ENCODE assay signal across 22 cellular contexts in genomic region chr1:161113915-161114314, GRCh38. TPM values are rescaled to one million over a fixed set of nuclear protein-coding genes. Genes with fewer than 3 reads are reported as not detected.
A peak's percentile ranks its signal among the peaks of the same experiment; 100 is the strongest.
DNase-seq lines count a peak whose midpoint lies in the region; ATAC-seq, FAIRE-seq and TF ChIP-seq lines count a peak whose summit lies in the region.
"Had no signal": no experiment of that assay in that cellular context is flagged by ENCODE, and none has a peak within 500 bp of the region (broad histone marks: within the 10 kb centered on the region; RNA-seq: fewer than 3 reads in every experiment).

No MANE protein-coding gene starts in this region.

- no peaks in the 10 kb centered on the region for H3K9me3 ChIP-seq in OCI-LY1 (ENCODE audit: low read length)
- no peaks in the 10 kb centered on the region for H3K9me3 ChIP-seq in astrocyte (ENCODE audit: insufficient read depth, low read depth, low read length)
- no peaks in the 10 kb centered on the region for H3K9me3 ChIP-seq in subcutaneous abdominal adipose tissue (ENCODE audit: control insufficient read depth in 5 of 5, low read length in 5 of 5)
- H3K9me3 ChIP-seq: body of pancreas, testis had no signal

- intact Hi-C loops in natural killer cell (cut with micrococcal nuclease): no loop called here

- H3K4me1 Mint-ChIP-seq in natural killer cell treated with Interleukin-12 subunit alpha and Interleukin-12 subunit beta and Interleukin-15 and Interleukin-18, amount 100 ng/mL, for 72 hours (ENCODE audit: low read depth in 2 of 2): peaks cover 44 to 55% of the 10 kb centered on the region in 2 donors
- H3K4me1 Mint-ChIP-seq in natural killer cell (peaks cover 33 to 37% of the 10 kb centered on the region in 2 donors), astrocyte (ENCODE audit: low read depth, unreplicated experiment) (peaks cover 19% of the 10 kb centered on the region)

- no peak for FAIRE-seq in astrocyte (lab: Jason Lieb, UNC)
- FAIRE-seq: D721Med, GM12892 had no signal

- no peaks in the 10 kb centered on the region for H3K9me2 ChIP-seq in OCI-LY1 (ENCODE audit: low read depth, low read length)

- H3K4me2 ChIP-seq in OCI-LY1 (ENCODE audit: low read length) (peak overlapping the region; percentile 19; the same call in 1 of the 2 replicates), astrocyte (ENCODE audit: low read length) (peak overlapping the region; percentile 86)

- H4K20me1 ChIP-seq in OCI-LY1 (ENCODE audit: insufficient read depth, low read length) (no peaks in the 10 kb centered on the region), astrocyte (ENCODE audit: insufficient read depth, low read length) (peaks cover 54% of the 10 kb centered on the region)

- H3F3A ChIP-seq in OCI-LY1 (ENCODE audit: insufficient read depth, low read length): no peaks in the 10 kb centered on the region

- H3K9ac ChIP-seq in OCI-LY1 (ENCODE audit: low read length): no peak overlapping the region; the same call in 1 of the 2 replicates
- H3K9ac ChIP-seq in astrocyte (ENCODE audit: low read length): peak overlapping the region; percentile 23
- peak overlapping the region in 1 of 5 donors; percentile 6 for H3K9ac ChIP-seq in subcutaneous abdominal adipose tissue (ENCODE audit: low read length in 5 of 5)

- no peak for DNase-seq in natural killer cell treated with Interleukin-12 subunit alpha and Interleukin-12 subunit beta and Interleukin-15 and Interleukin-18, amount 100 ng/mL, for 72 hours (ENCODE audit: low spot score)
- no peak for DNase-seq in natural killer cell
- no peak for DNase-seq in astrocyte (ENCODE audit: low read depth)
- no peak for DNase-seq in NCI-H1436 treated with DMSO at 0.1 percent for 48 hours (lab: John Stamatoyannopoulos, UW)
- no peak for DNase-seq in central memory CD4-positive, alpha-beta T cell
- DNase-seq: activated CD4-positive, alpha-beta T cell treated with anti-CD3 and anti-CD28 coated beads, Interleukin-2, amount 50 U/mL, for 4 hours; activated effector memory CD4-positive, alpha-beta T cell treated with Interleukin-2 at 50 U/mL for 16 hours; body of pancreas; GDM1; naive thymus-derived CD4-positive, alpha-beta T cell; NCI-H2081; NCI-H69; posterior cingulate gyrus; stimulated activated CD4-positive, alpha-beta T cell treated with anti-CD3 and anti-CD28 coated beads, Interleukin-4, amount 100 ng/mL, for 1 hour; testis had no signal

- peak overlapping the region; percentile 30 for H3K4me3 Mint-ChIP-seq in natural killer cell treated with Interleukin-12 subunit alpha and Interleukin-12 subunit beta and Interleukin-15 and Interleukin-18, amount 100 ng/mL, for 72 hours
- no peak overlapping the region for H3K4me3 Mint-ChIP-seq in natural killer cell
- H3K4me3 Mint-ChIP-seq in astrocyte (ENCODE audit: unreplicated experiment): no peak overlapping the region

- H3K36me3 ChIP-seq in OCI-LY1 (ENCODE audit: insufficient read depth, low read length) (peaks cover 40% of the 10 kb centered on the region), astrocyte (ENCODE audit: insufficient read depth, low read length) (peaks cover 9% of the 10 kb centered on the region), subcutaneous abdominal adipose tissue (ENCODE audit: control insufficient read depth in 5 of 5, insufficient read depth in 5 of 5, low read length in 5 of 5) (peaks cover 0 to 15% (median 6%) of the 10 kb centered on the region in 5 donors)

- H3K27ac Mint-ChIP-seq in natural killer cell treated with Interleukin-12 subunit alpha and Interleukin-12 subunit beta and Interleukin-15 and Interleukin-18, amount 100 ng/mL, for 72 hours: peak overlapping the region; percentile 22 to 24
- H3K27ac Mint-ChIP-seq in natural killer cell: no peak overlapping the region
- H3K27ac Mint-ChIP-seq in astrocyte (ENCODE audit: unreplicated experiment): no peak overlapping the region

- H2AFZ ChIP-seq in OCI-LY1 (ENCODE audit: low read length): no peak overlapping the region
- no peak overlapping the region for H2AFZ ChIP-seq in astrocyte (ENCODE audit: low read depth, low read length)

- TF ChIP-seq CTCF in natural killer cell (IDR thresholded peaks at IDR 0.05): no peak
- TF ChIP-seq CTCF in OCI-LY1 (IDR thresholded peaks at IDR 0.05; ENCODE audit: low read length): no peak
- TF ChIP-seq CTCF in astrocyte (IDR thresholded peaks at IDR 0.05; ENCODE audit: insufficient read depth, low read depth, low read length): no peak

- peaks cover 10% of the 10 kb centered on the region for H3K36me3 Mint-ChIP-seq in natural killer cell treated with Interleukin-12 subunit alpha and Interleukin-12 subunit beta and Interleukin-15 and Interleukin-18, amount 100 ng/mL, for 72 hours
- H3K36me3 Mint-ChIP-seq in natural killer cell (no peaks in the 10 kb centered on the region), astrocyte (ENCODE audit: low read depth, unreplicated experiment) (peaks cover 1% of the 10 kb centered on the region)

- H3K27me3 Mint-ChIP-seq in natural killer cell treated with Interleukin-12 subunit alpha and Interleukin-12 subunit beta and Interleukin-15 and Interleukin-18, amount 100 ng/mL, for 72 hours: no peaks in the 10 kb centered on the region
- H3K27me3 Mint-ChIP-seq in natural killer cell (ENCODE audit: low read depth in 2 of 2) (no peaks in the 10 kb centered on the region), astrocyte (ENCODE audit: low read depth, unreplicated experiment) (no peaks in the 10 kb centered on the region)
- H3K27me3 Mint-ChIP-seq: naive thymus-derived CD4-positive, alpha-beta T cell had no signal

- H3K4me1 ChIP-seq in OCI-LY1 (ENCODE audit: insufficient read depth, low read length, severe bottlenecking) (peaks cover 43% of the 10 kb centered on the region), astrocyte (ENCODE audit: insufficient read depth, low read length) (peaks cover 21% of the 10 kb centered on the region), subcutaneous abdominal adipose tissue (ENCODE audit: control insufficient read depth in 5 of 5, insufficient read depth in 5 of 5, low read length in 5 of 5) (peaks cover 4 to 49% (median 35%) of the 10 kb centered on the region in 5 donors)

- peaks cover 81% of the 10 kb centered on the region for H3K79me2 ChIP-seq in OCI-LY1 (ENCODE audit: insufficient read depth, low read length)
- H3K79me2 ChIP-seq in astrocyte (ENCODE audit: insufficient read depth, low read length): peaks cover 97% of the 10 kb centered on the region

- no peak overlapping the region for H3K4me3 ChIP-seq in OCI-LY1 (ENCODE audit: low read depth, low read length, poor library complexity, severe bottlenecking)
- H3K4me3 ChIP-seq in astrocyte (ENCODE audit: insufficient read depth, low read depth, low read length): no peak overlapping the region
- no peak overlapping the region for H3K4me3 ChIP-seq in subcutaneous abdominal adipose tissue (ENCODE audit: low read depth in 1 of 5, low read length in 5 of 5)
- H3K4me3 ChIP-seq: body of pancreas, testis had no signal

- H3K9me3 Mint-ChIP-seq in natural killer cell treated with Interleukin-12 subunit alpha and Interleukin-12 subunit beta and Interleukin-15 and Interleukin-18, amount 100 ng/mL, for 72 hours: no peaks in the 10 kb centered on the region
- no peaks in the 10 kb centered on the region for H3K9me3 Mint-ChIP-seq in natural killer cell
- no peaks in the 10 kb centered on the region for H3K9me3 Mint-ChIP-seq in astrocyte (ENCODE audit: unreplicated experiment)
- H3K9me3 Mint-ChIP-seq: naive thymus-derived CD4-positive, alpha-beta T cell had no signal

- H3K27ac ChIP-seq in OCI-LY1 (ENCODE audit: low read depth, low read length, poor library complexity, severe bottlenecking): no peak overlapping the region
- H3K27ac ChIP-seq in astrocyte (ENCODE audit: low read depth, low read length): peak overlapping the region; percentile 98
- H3K27ac ChIP-seq in subcutaneous abdominal adipose tissue (ENCODE audit: low read depth, low read length): peak overlapping the region; percentile 17
- H3K27ac ChIP-seq: testis had no signal

- ATAC-seq in natural killer cell treated with Interleukin-12 subunit alpha and Interleukin-12 subunit beta and Interleukin-15 and Interleukin-18, amount 100 ng/mL, for 72 hours: no peak
- ATAC-seq in natural killer cell: no peak
- no peak for ATAC-seq in HG03139 (IDR thresholded peaks at IDR 0.05; ENCODE audit: unreplicated experiment)
- ATAC-seq: body of pancreas; esophagus mucosa; naive thymus-derived CD4-positive, alpha-beta T cell had no signal

- H3K27me3 ChIP-seq in OCI-LY1 (ENCODE audit: insufficient read depth, low read length) (no peaks in the 10 kb centered on the region), astrocyte (ENCODE audit: insufficient read depth, low read length) (no peaks in the 10 kb centered on the region), subcutaneous abdominal adipose tissue (ENCODE audit: control insufficient read depth in 5 of 5, insufficient read depth in 4 of 5, low read length in 5 of 5) (no peaks in the 10 kb centered on the region)
- H3K27me3 ChIP-seq: body of pancreas, testis had no signal

RNA-seq across cellular contexts. Expression of gene PFDN2, which starts 3.9 kb away (rescaled TPM):
- 100 to 1,000 TPM in 1 of 2 donors, 10 to 100 TPM in 1; 92.6 to 122 TPM for total RNA-seq in natural killer cell treated with Interleukin-12 subunit alpha and Interleukin-12 subunit beta and Interleukin-15 and Interleukin-18, amount 100 ng/mL, for 72 hours
- 10 to 100 TPM; 31.6 to 40.0 (median 35.0) TPM for total RNA-seq in natural killer cell
- total RNA-seq in astrocyte: 103 and 111 TPM in 2 replicates

RNA-seq across cellular contexts. Expression of gene NIT1, which starts 4.0 kb away (rescaled TPM):
- 10 to 100 TPM; 29.3 to 37.2 TPM for total RNA-seq in natural killer cell treated with Interleukin-12 subunit alpha and Interleukin-12 subunit beta and Interleukin-15 and Interleukin-18, amount 100 ng/mL, for 72 hours
- 10 to 100 TPM; 26.5 to 31.7 (median 31.6) TPM for total RNA-seq in natural killer cell
- total RNA-seq in astrocyte: 25.6 and 25.9 TPM in 2 replicates

RNA-seq across cellular contexts. Expression of gene KLHDC9, which starts 15.8 kb away (rescaled TPM):
- total RNA-seq in natural killer cell treated with Interleukin-12 subunit alpha and Interleukin-12 subunit beta and Interleukin-15 and Interleukin-18, amount 100 ng/mL, for 72 hours: under 1 TPM in 1 of 2 donors, not detected in 1; 0.64 TPM
- total RNA-seq in natural killer cell: under 1 TPM in 2 of 3 donors, not detected in 1; 0.49 to 0.50 TPM
- total RNA-seq in astrocyte: 1.5 and 1.8 TPM in 2 replicates
- total RNA-seq: skeletal muscle tissue had no signal

RNA-seq across cellular contexts. Expression of gene DEDD, which starts 18.6 kb away (rescaled TPM):
- total RNA-seq in natural killer cell treated with Interleukin-12 subunit alpha and Interleukin-12 subunit beta and Interleukin-15 and Interleukin-18, amount 100 ng/mL, for 72 hours: 10 to 100 TPM; 34.9 to 42.5 TPM
- 10 to 100 TPM; 40.6 to 44.0 (median 43.0) TPM for total RNA-seq in natural killer cell
- total RNA-seq in astrocyte: 40.9 and 41.8 TPM in 2 replicates

RNA-seq across cellular contexts. Expression of gene NECTIN4, which starts 24.6 kb away (rescaled TPM):
- not detected for total RNA-seq in natural killer cell treated with Interleukin-12 subunit alpha and Interleukin-12 subunit beta and Interleukin-15 and Interleukin-18, amount 100 ng/mL, for 72 hours
- under 1 TPM in 2 of 3 donors, not detected in 1; 0.07 to 0.09 TPM for total RNA-seq in natural killer cell
- total RNA-seq in astrocyte: 1.6 and 1.9 TPM in 2 replicates
- total RNA-seq: naive thymus-derived CD4-positive, alpha-beta T cell; skeletal muscle tissue had no signal

Comparison
In these comparisons a context has a peak if more than half of its experiments do, and no peak if none do; other contexts are left out.
1. H3K27ac Mint-ChIP-seq: peak in natural killer cell treated with Interleukin-12 subunit alpha and Interleukin-12 subunit beta and Interleukin-15 and Interleukin-18, amount 100 ng/mL, for 72 hours (2 of 2); none in natural killer cell (0 of 2) and astrocyte (single experiment).